30 cellular contexts compared by ENCODE assay signal in the genomic region with DNA sequence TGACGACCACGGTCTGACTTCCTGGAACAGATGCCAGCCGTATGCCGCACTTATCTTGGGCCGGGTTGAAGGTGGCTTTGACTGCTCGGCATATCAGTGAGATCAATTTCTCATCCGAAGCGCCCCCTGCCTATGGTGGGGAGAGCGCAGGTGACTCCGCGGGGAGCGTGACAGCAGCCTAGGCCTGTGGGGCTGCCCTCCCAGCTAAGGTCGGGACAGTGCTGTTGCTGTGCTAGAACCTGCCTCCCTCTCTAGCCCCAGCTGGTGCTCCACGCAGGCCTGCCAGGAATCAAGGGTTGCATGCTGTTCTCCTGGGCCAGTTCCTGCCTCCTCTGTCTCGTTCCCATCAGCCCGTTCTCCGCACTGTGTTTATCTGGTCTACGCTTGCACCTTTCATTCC. TPM values are rescaled to one million over a fixed set of nuclear protein-coding genes. Genes with fewer than 3 reads are reported as not detected.
DNase-seq lines count a peak whose midpoint lies in the region; ATAC-seq and TF ChIP-seq lines count a peak whose summit lies in the region.
"Had no signal": no experiment of that assay in that cellular context is flagged by ENCODE, and none has a peak within 500 bp of the region (broad histone marks: within the 10 kb centered on the region; RNA-seq: fewer than 3 reads in every experiment).

No MANE protein-coding gene starts in this region.

- POLR2A ChIA-PET in Caco-2 (lab: Charles Lee) = no interaction called here

- 0 out of 2 replicates have a peak overlapping the region, but pooled peaks have one; percentile 15 for H3K9ac ChIP-seq in iPS-20b (ENCODE audit: low read depth, low read length)

- H3K4me3 Mint-ChIP-seq in Caco-2 (ENCODE audit: unreplicated experiment) = no peak overlapping the region
- H3K4me3 Mint-ChIP-seq in activated naive CD8-positive, alpha-beta T cell treated with anti-CD3 and anti-CD28 coated beads, Interleukin-2, amount 50 U/mL, for 24 hours = no peak overlapping the region
- H3K4me3 Mint-ChIP-seq: activated CD4-positive, alpha-beta T cell treated with anti-CD3 and anti-CD28 coated beads for 36 hours; B cell; CD8-positive, alpha-beta memory T cell; immature natural killer cell had no signal

- peaks cover 40% of the 10 kb centered on the region for H3K36me3 ChIP-seq in right atrium auricular region
- H3K36me3 ChIP-seq in left ventricle myocardium inferior = peaks cover 63% of the 10 kb centered on the region
- H3K36me3 ChIP-seq in brain microvascular endothelial cell (replicated peaks) = no peaks in the 10 kb centered on the region
- peaks cover 97% of the 10 kb centered on the region for H3K36me3 ChIP-seq in iPS-20b (ENCODE audit: insufficient read depth, low read depth, low read length)
- peaks cover 4% of the 10 kb centered on the region for H3K36me3 ChIP-seq in Caco-2 (ENCODE audit: control insufficient read depth, insufficient read depth, low read length)

- BruUV-seq in Caco-2 (replicated peaks; lab: Mats Ljungman, UMichigan) = no TSS peak

- H3K4me1 ChIP-seq in right atrium auricular region (peaks cover 0 to 51% of the 10 kb centered on the region in 2 donors), left ventricle myocardium inferior (peaks cover 74% of the 10 kb centered on the region), iPS-20b (ENCODE audit: insufficient read depth, low read length) (no peaks in the 10 kb centered on the region), Caco-2 (0 out of 2 replicates have a peak, but pooled peaks cover 3% of the 10 kb centered on the region)

- intact Hi-C loops in left ventricle myocardium inferior (cut with micrococcal nuclease) (loop anchor here (5.0 kb wide), 1 partner anchor 146 kb away; no protein-coding TSS in a partner anchor), Caco-2 (cut with micrococcal nuclease; ENCODE audit: unreplicated experiment) (loop anchor here (5.0 kb wide), 1 partner anchor 629 kb away; no protein-coding TSS in a partner anchor)

- in situ Hi-C loops in brain microvascular endothelial cell (cut with HindIII; ENCODE audit: low pct_ligation_motif_present, low sequenced_read_pairs) = no loop called here

- no peaks in the 10 kb centered on the region for H3K27me3 Mint-ChIP-seq in Caco-2 (ENCODE audit: insufficient read depth, unreplicated experiment)
- H3K27me3 Mint-ChIP-seq in activated naive CD8-positive, alpha-beta T cell treated with anti-CD3 and anti-CD28 coated beads, Interleukin-2, amount 50 U/mL, for 24 hours = peaks cover 7% of the 10 kb centered on the region

- H3K9me3 Mint-ChIP-seq in Caco-2 (ENCODE audit: unreplicated experiment) = no peaks in the 10 kb centered on the region
- no peaks in the 10 kb centered on the region for H3K9me3 Mint-ChIP-seq in activated naive CD8-positive, alpha-beta T cell treated with anti-CD3 and anti-CD28 coated beads, Interleukin-2, amount 50 U/mL, for 24 hours
- H3K9me3 Mint-ChIP-seq: CD8-positive, alpha-beta memory T cell; immature natural killer cell had no signal

- ATAC-seq in activated CD4-positive, CD25-positive, alpha-beta regulatory T cell treated with anti-CD3 and anti-CD28 coated beads, Interleukin-2, amount 50 U/mL, for 24 hours = no peak
- no peak for ATAC-seq in activated naive CD8-positive, alpha-beta T cell treated with anti-CD3 and anti-CD28 coated beads, Interleukin-2, amount 50 U/mL, for 24 hours
- ATAC-seq: activated CD4-positive, alpha-beta T cell treated with anti-CD3 and anti-CD28 coated beads for 36 hours; esophagus mucosa; left lobe of liver; naive thymus-derived CD4-positive, alpha-beta T cell; PC-3; Right ventricle myocardium inferior had no signal

- H3K36me3 Mint-ChIP-seq in Caco-2 (ENCODE audit: insufficient read depth, unreplicated experiment) = peaks cover 95% of the 10 kb centered on the region
- H3K36me3 Mint-ChIP-seq in activated naive CD8-positive, alpha-beta T cell treated with anti-CD3 and anti-CD28 coated beads, Interleukin-2, amount 50 U/mL, for 24 hours (ENCODE audit: low read depth) = no peaks in the 10 kb centered on the region
- H3K36me3 Mint-ChIP-seq: immature natural killer cell; naive thymus-derived CD4-positive, alpha-beta T cell had no signal

- no peaks in the 10 kb centered on the region for H3K9me3 ChIP-seq in right atrium auricular region
- no peaks in the 10 kb centered on the region for H3K9me3 ChIP-seq in left ventricle myocardium inferior (replicated peaks)
- no peaks in the 10 kb centered on the region for H3K9me3 ChIP-seq in iPS-20b (ENCODE audit: insufficient read depth, low read depth, low read length)
- no peaks in the 10 kb centered on the region for H3K9me3 ChIP-seq in Caco-2
- H3K9me3 ChIP-seq: tibial nerve had no signal

- peaks cover 22% of the 10 kb centered on the region for H3K4me1 Mint-ChIP-seq in Caco-2 (ENCODE audit: low read depth, unreplicated experiment)
- peaks cover 27% of the 10 kb centered on the region for H3K4me1 Mint-ChIP-seq in activated naive CD8-positive, alpha-beta T cell treated with anti-CD3 and anti-CD28 coated beads, Interleukin-2, amount 50 U/mL, for 24 hours

- H3K27me3 ChIP-seq in right atrium auricular region (no peaks in the 10 kb centered on the region), left ventricle myocardium inferior (ENCODE audit: low read depth) (no peaks in the 10 kb centered on the region), brain microvascular endothelial cell (replicated peaks) (no peaks in the 10 kb centered on the region), iPS-20b (ENCODE audit: insufficient read depth, low read length) (no peaks in the 10 kb centered on the region), Caco-2 (replicated peaks; ENCODE audit: control insufficient read depth, insufficient read depth, low read length) (no peaks in the 10 kb centered on the region)
- H3K27me3 ChIP-seq: tibial nerve had no signal

- TF ChIP-seq CTCF in right atrium auricular region (IDR thresholded peaks at IDR 0.05) (no peak), left ventricle myocardium inferior (IDR thresholded peaks at IDR 0.05; ENCODE audit: borderline replicate concordance) (no peak), brain microvascular endothelial cell (IDR thresholded peaks at IDR 0.05; ENCODE audit: low read depth, low read length, missing control alignments) (peak; percentile 19), Caco-2 (IDR thresholded peaks at IDR 0.05; ENCODE audit: insufficient read depth in 1 of 2, low read depth in 1 of 2, low read length in 1 of 2, severe bottlenecking in 1 of 2, unreplicated experiment in 1 of 2) (no peak)

- DNase-seq in right atrium auricular region (ENCODE audit: low spot score) = peak; percentile 47
- no peak for DNase-seq in left ventricle myocardium inferior
- DNase-seq in brain microvascular endothelial cell = no peak
- no peak for DNase-seq in Caco-2
- DNase-seq in activated naive CD8-positive, alpha-beta T cell treated with anti-CD3 and anti-CD28 coated beads, Interleukin-2, amount 50 U/mL, for 24 hours = no peak
- DNase-seq in HuH-7.5 (ENCODE audit: low spot score) = no peak
- DNase-seq: activated CD4-positive, alpha-beta T cell treated with anti-CD3 and anti-CD28 coated beads for 36 hours; activated effector memory CD4-positive, alpha-beta T cell treated with Interleukin-2 at 50 U/mL for 16 hours; activated T-cell treated with anti-CD3 and anti-CD28 coated beads for 4 hours; CD8-positive, alpha-beta memory T cell; effector CD8-positive, alpha-beta T cell; foreskin fibroblast; GDM1; immature natural killer cell; Kasumi-1; MV-4-11; naive thymus-derived CD4-positive, alpha-beta T cell; NCI-H146; NCI-H2171; NCI-H510A; PC-3; T-helper 2 cell had no signal

- CTCF ChIA-PET in Caco-2 (lab: Charles Lee) = interaction anchor here (0.7 kb wide), 1 partner anchor 529 kb away, joined by 3 read pairs; no protein-coding TSS in a partner anchor

- H3K27ac Mint-ChIP-seq in Caco-2 (ENCODE audit: unreplicated experiment) = no peak overlapping the region
- no peak overlapping the region for H3K27ac Mint-ChIP-seq in activated naive CD8-positive, alpha-beta T cell treated with anti-CD3 and anti-CD28 coated beads, Interleukin-2, amount 50 U/mL, for 24 hours
- H3K27ac Mint-ChIP-seq: activated CD4-positive, alpha-beta T cell treated with anti-CD3 and anti-CD28 coated beads for 36 hours; B cell; CD8-positive, alpha-beta memory T cell; immature natural killer cell had no signal

- peak overlapping the region in 1 of 2 donors; percentile 23 for H3K27ac ChIP-seq in right atrium auricular region
- H3K27ac ChIP-seq in left ventricle myocardium inferior (replicated peaks) = no peak overlapping the region
- no peak overlapping the region for H3K27ac ChIP-seq in brain microvascular endothelial cell
- H3K27ac ChIP-seq in iPS-20b (ENCODE audit: low read length) = no peak overlapping the region
- H3K27ac ChIP-seq: skin epidermis had no signal

- H3K4me3 ChIP-seq in right atrium auricular region (no peak overlapping the region), left ventricle myocardium inferior (no peak overlapping the region), brain microvascular endothelial cell (ENCODE audit: low read depth, low read length) (no peak overlapping the region), iPS-20b (ENCODE audit: low read length) (no peak overlapping the region), Caco-2 (ENCODE audit: low read depth, low read length) (no peak overlapping the region)
- H3K4me3 ChIP-seq: skin epidermis, tibial nerve had no signal

RNA-seq across cellular contexts. Expression of gene PODXL, which starts 49.8 kb away (rescaled TPM):
- total RNA-seq in right atrium auricular region (100 to 1,000 TPM in 1 of 2 donors, 10 to 100 TPM in 1; 47.6 to 144 TPM), left ventricle myocardium inferior (67.4 TPM), Caco-2 (2022) (243 and 278 TPM in 2 replicates)
